10 cellular contexts compared by ENCODE assay signal in genomic region chr10:32954080-32954479, GRCh38. TPM values are rescaled to one million over a fixed set of nuclear protein-coding genes. Genes with fewer than 3 reads are reported as not detected.
A peak's percentile ranks its signal among the peaks of the same experiment; 100 is the strongest.
DNase-seq lines count a peak whose midpoint lies in the region; ATAC-seq and TF ChIP-seq lines count a peak whose summit lies in the region.
"Had no signal": no experiment of that assay in that cellular context is flagged by ENCODE, and none has a peak within 500 bp of the region (broad histone marks: within the 10 kb centered on the region; RNA-seq: fewer than 3 reads in every experiment).

No MANE protein-coding gene starts in this region.

- no peak overlapping the region for H3K9ac ChIP-seq in neural cell (ENCODE audit: low read length)

- peak overlapping the region; percentile 69 to 93 (median 85) for H3K27ac Mint-ChIP-seq in CD8-positive, alpha-beta memory T cell

- peaks cover 45% of the 10 kb centered on the region for H3K4me1 ChIP-seq in CD8-positive, alpha-beta memory T cell (ENCODE audit: insufficient read depth, low read length)
- H3K4me1 ChIP-seq in effector memory CD4-positive, alpha-beta T cell (ENCODE audit: control insufficient read depth, insufficient read depth, low read length, poor library complexity, severe bottlenecking) = peaks cover 45% of the 10 kb centered on the region

- POLR2A ChIA-PET in CD8-positive, alpha-beta memory T cell (lab: Charles Lee) = no interaction called here
- POLR2A ChIA-PET in HEK293T (lab: Yijun Ruan, JAX) = interaction anchor here (1.1 kb wide), 1 partner anchor 26 kb away, joined by 4 read pairs; no protein-coding TSS in a partner anchor

- no peaks in the 10 kb centered on the region for H3K9me3 ChIP-seq in CD8-positive, alpha-beta memory T cell (ENCODE audit: low read length)
- H3K9me3 ChIP-seq in MG63 = no peaks in the 10 kb centered on the region
- no peaks in the 10 kb centered on the region for H3K9me3 ChIP-seq in effector memory CD4-positive, alpha-beta T cell (ENCODE audit: control insufficient read depth, low read length)
- no peaks in the 10 kb centered on the region for H3K9me3 ChIP-seq in neural cell (ENCODE audit: low read length)

- CTCF ChIA-PET in CD8-positive, alpha-beta memory T cell (lab: Charles Lee) = interaction anchor here (0.8 to 1.4 kb wide), 2 partner anchors 14 to 46 kb away, joined by 3 to 4 read pairs; no protein-coding TSS in a partner anchor
- CTCF ChIA-PET in HEK293T (lab: Yijun Ruan, JAX) = interaction anchor here (1.0 kb wide), 1 partner anchor 55 kb away, joined by 3 read pairs; no protein-coding TSS in a partner anchor

- H3K27me3 Mint-ChIP-seq in CD8-positive, alpha-beta memory T cell = peaks cover 0 to 1% of the 10 kb centered on the region in 2 donors

- H3K27me3 ChIP-seq in CD8-positive, alpha-beta memory T cell (ENCODE audit: insufficient read depth, low read length, poor library complexity, severe bottlenecking) = no peaks in the 10 kb centered on the region
- H3K27me3 ChIP-seq in MG63 (no peaks in the 10 kb centered on the region), neural cell (ENCODE audit: insufficient read depth, low read depth, low read length) (no peaks in the 10 kb centered on the region)
- no peaks in the 10 kb centered on the region for H3K27me3 ChIP-seq in effector memory CD4-positive, alpha-beta T cell (replicated peaks; ENCODE audit: control insufficient read depth, insufficient read depth, low read length, poor library complexity, severe bottlenecking)

- TF ChIP-seq CTCF in neural cell (IDR thresholded peaks at IDR 0.05; ENCODE audit: poor library complexity, severe bottlenecking) = no peak

- no peak for TF ChIP-seq EP300 in neural cell (conservative IDR thresholded peaks at IDR 0.05; ENCODE audit: poor library complexity, severe bottlenecking)

- H2AFZ ChIP-seq in neural cell (ENCODE audit: low read depth, low read length) = no peak overlapping the region

- DNase-seq in CD8-positive, alpha-beta memory T cell = no peak
- DNase-seq in MG63 (no peak), SIG-M5 treated with dmso at 0.1 percent for 504 hours (lab: John Stamatoyannopoulos, UW; ENCODE audit: unreplicated experiment) (no peak), HEK293T (ENCODE audit: extremely low spot score) (no peak)
- no peak for DNase-seq in effector memory CD4-positive, alpha-beta T cell
- DNase-seq: activated gamma-delta T cell treated with Interleukin-2 at 50 U/mL for 16 hours; stimulated activated CD4-positive, alpha-beta T cell treated with anti-CD3 and anti-CD28 coated beads, Interleukin-2, amount 100 ng/mL, for 48 hours had no signal

- no peaks in the 10 kb centered on the region for H3K9me2 ChIP-seq in neural cell (ENCODE audit: insufficient read depth, low read length)

- H3K36me3 ChIP-seq in CD8-positive, alpha-beta memory T cell (ENCODE audit: insufficient read depth, low read length) = no peaks in the 10 kb centered on the region
- H3K36me3 ChIP-seq in MG63 = peaks cover 32% of the 10 kb centered on the region
- H3K36me3 ChIP-seq in effector memory CD4-positive, alpha-beta T cell (ENCODE audit: control insufficient read depth, insufficient read depth, low read length) = no peaks in the 10 kb centered on the region
- H3K36me3 ChIP-seq in neural cell (ENCODE audit: insufficient read depth, low read length) = no peaks in the 10 kb centered on the region

- no peak overlapping the region for H3K4me3 ChIP-seq in CD8-positive, alpha-beta memory T cell (ENCODE audit: low read length)
- peak overlapping the region; percentile 90 for H3K4me3 ChIP-seq in MG63
- peak overlapping the region; percentile 93 for H3K4me3 ChIP-seq in effector memory CD4-positive, alpha-beta T cell (ENCODE audit: insufficient read depth, low read depth, low read length, poor library complexity, severe bottlenecking)
- H3K4me3 ChIP-seq in neural cell (ENCODE audit: low read length) = peak overlapping the region; percentile 99

- H3K36me3 Mint-ChIP-seq in CD8-positive, alpha-beta memory T cell = peaks cover 0 to 12% (median 10%) of the 10 kb centered on the region in 3 donors

- ATAC-seq in GM21360 (IDR thresholded peaks at IDR 0.05; ENCODE audit: unreplicated experiment) (no peak), GM18868 (IDR thresholded peaks at IDR 0.05; ENCODE audit: unreplicated experiment) (no peak)

- TF ChIP-seq RAD21 in neural cell (conservative IDR thresholded peaks at IDR 0.05) = no peak

- H3K9me3 Mint-ChIP-seq in CD8-positive, alpha-beta memory T cell = no peaks in the 10 kb centered on the region

- no peaks in the 10 kb centered on the region for H3F3A ChIP-seq in neural cell (ENCODE audit: insufficient read depth, low read length, poor library complexity, severe bottlenecking)

- no peak overlapping the region for H3K4me2 ChIP-seq in neural cell (ENCODE audit: low read length)

- H3K4me3 Mint-ChIP-seq in CD8-positive, alpha-beta memory T cell = peak overlapping the region; percentile 73 to 87 (median 84)

- peak overlapping the region; percentile 55 for H3K27ac ChIP-seq in CD8-positive, alpha-beta memory T cell (ENCODE audit: low read depth, low read length)
- peak overlapping the region; percentile 82 for H3K27ac ChIP-seq in effector memory CD4-positive, alpha-beta T cell (ENCODE audit: insufficient read depth, low read length, poor library complexity, severe bottlenecking)
- no peak overlapping the region for H3K27ac ChIP-seq in neural cell (ENCODE audit: low read length)

- no peaks in the 10 kb centered on the region for H4K20me1 ChIP-seq in neural cell (ENCODE audit: insufficient read depth)

- peaks cover 86% of the 10 kb centered on the region for H3K79me2 ChIP-seq in neural cell (replicated peaks; ENCODE audit: insufficient read depth, low read length)

- peaks cover 74 to 82% (median 77%) of the 10 kb centered on the region in 3 donors for H3K4me1 Mint-ChIP-seq in CD8-positive, alpha-beta memory T cell

TF ChIP-seq in neural cell, 6 proteins besides CTCF, POLR2A, EP300 and RAD21 (continues in another document):
- TF ChIP-seq MXI1 (conservative IDR thresholded peaks at IDR 0.05; ENCODE audit: poor library complexity, severe bottlenecking) (no peak), TAF1 (IDR thresholded peaks at IDR 0.05; ENCODE audit: low read depth) (no peak), EZH2 (IDR thresholded peaks at IDR 0.05; ENCODE audit: borderline replicate concordance, insufficient read depth, low read length, poor library complexity, severe bottlenecking) (no peak)

TF ChIP-seq in HEK293T, 16 proteins besides CTCF, POLR2A, EP300 and RAD21:
- TF ChIP-seq ZNF384 (IDR thresholded peaks at IDR 0.05) (no peak), ELF4 (IDR thresholded peaks at IDR 0.05) (no peak), PKNOX1 (IDR thresholded peaks at IDR 0.05) (no peak), NFRKB (IDR thresholded peaks at IDR 0.05) (no peak), HDGF (IDR thresholded peaks at IDR 0.05; ENCODE audit: borderline replicate concordance) (no peak), LEF1 (IDR thresholded peaks at IDR 0.05; ENCODE audit: borderline replicate concordance) (no peak), FOXM1 (IDR thresholded peaks at IDR 0.05; ENCODE audit: borderline replicate concordance) (no peak), BHLHE40 (IDR thresholded peaks at IDR 0.05; ENCODE audit: borderline replicate concordance) (no peak), FOXK2 (IDR thresholded peaks at IDR 0.05) (no peak), SP1 (IDR thresholded peaks at IDR 0.05) (no peak), FOXA1 (IDR thresholded peaks at IDR 0.05) (no peak)

RNA-seq across cellular contexts. Expression of gene ITGB1, which starts 4.0 kb away (rescaled TPM):
- total RNA-seq in CD8-positive, alpha-beta memory T cell = 10 to 100 TPM; 75.5 to 82.1 TPM
- polyA plus RNA-seq in CD8-positive, alpha-beta memory T cell = 342 TPM
- total RNA-seq in MG63 (2014; rRNA removed; shearing (Covaris generic); ENCODE audit: low replicate concordance) = 715 and 2,345 TPM in 2 replicates
- polyA plus RNA-seq in neural cell = 59.2 and 62.4 TPM in 2 replicates
- polyA minus RNA-seq in neural cell = 140 and 141 TPM in 2 replicates
